ENCODE assay signal across 8 cellular contexts in the genomic region with DNA sequence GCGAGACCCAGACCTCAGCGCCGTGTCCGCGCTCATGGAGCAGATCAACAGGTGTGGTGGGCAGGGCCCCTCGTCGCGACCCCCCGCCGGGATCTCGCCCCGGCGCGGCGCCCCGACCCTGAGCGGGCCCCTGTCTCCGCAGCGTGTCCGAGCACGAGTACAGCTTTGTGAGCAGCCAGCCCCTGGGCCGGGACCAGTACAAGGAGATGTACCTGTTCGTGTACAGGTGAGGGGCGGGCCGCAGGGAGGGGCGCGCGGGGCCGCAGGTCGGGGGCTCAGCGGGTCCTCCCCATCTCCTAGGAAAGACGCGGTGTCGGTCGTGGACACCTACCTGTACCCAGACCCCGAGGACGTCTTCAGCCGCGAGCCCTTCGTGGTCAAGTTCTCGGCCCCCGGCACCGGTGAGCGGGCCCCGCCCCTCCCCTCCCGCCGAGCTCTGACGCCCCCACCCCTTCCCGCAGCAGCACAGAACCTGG. TPM values are rescaled to one million over a fixed set of nuclear protein-coding genes. Genes with fewer than 3 reads are reported as not detected.
DNase-seq lines count a peak whose midpoint lies in the region; ATAC-seq and TF ChIP-seq lines count a peak whose summit lies in the region.
"Had no signal": no experiment of that assay in that cellular context is flagged by ENCODE, and none has a peak within 500 bp of the region (broad histone marks: within the 10 kb centered on the region; RNA-seq: fewer than 3 reads in every experiment).

No MANE protein-coding gene starts in this region.

- H3K4me3 Mint-ChIP-seq in activated CD4-positive, alpha-beta memory T cell treated with anti-CD3 and anti-CD28 coated beads for 36 hours: no peak overlapping the region
- H3K4me3 Mint-ChIP-seq: memory B cell, type B pancreatic cell had no signal

- no peak for DNase-seq in NT2/D1 (ENCODE audit: low read depth, low spot score)
- no peak for DNase-seq in fibroblast of the aortic adventitia (ENCODE audit: low read depth)
- no peak for DNase-seq in psoas muscle
- no peak for DNase-seq in NCI-H1048 (lab: John Stamatoyannopoulos, UW)
- no peak for DNase-seq in activated CD4-positive, alpha-beta memory T cell treated with anti-CD3 and anti-CD28 coated beads for 36 hours
- DNase-seq: NCI-H226 had no signal

- CTCF ChIA-PET in activated CD4-positive, alpha-beta memory T cell treated with anti-CD3 and anti-CD28 coated beads for 36 hours (lab: Charles Lee): no interaction called here

- H3K9me3 Mint-ChIP-seq in activated CD4-positive, alpha-beta memory T cell treated with anti-CD3 and anti-CD28 coated beads for 36 hours: no peaks in the 10 kb centered on the region
- H3K9me3 Mint-ChIP-seq: memory B cell, type B pancreatic cell had no signal

- H3K27ac ChIP-seq in psoas muscle: no peak overlapping the region

- peak overlapping the region; percentile 77 for H3K9ac ChIP-seq in NT2/D1 (ENCODE audit: insufficient read length, low read depth)

- H3K36me3 Mint-ChIP-seq in activated CD4-positive, alpha-beta memory T cell treated with anti-CD3 and anti-CD28 coated beads for 36 hours: peaks cover 13% of the 10 kb centered on the region

- POLR2A ChIA-PET in activated CD4-positive, alpha-beta memory T cell treated with anti-CD3 and anti-CD28 coated beads for 36 hours (lab: Charles Lee): interaction anchor here (1.5 kb wide), 1 partner anchor 24 kb away, joined by 3 read pairs; no protein-coding TSS in a partner anchor

- H3K27me3 ChIP-seq in NT2/D1 (ENCODE audit: insufficient read depth, insufficient read length) (no peaks in the 10 kb centered on the region), psoas muscle (ENCODE audit: insufficient read depth in 3 of 3, low read length in 2 of 3) (peaks cover 0 to 13% (median 4%) of the 10 kb centered on the region in 3 donors)

- TF ChIP-seq CTCF in fibroblast of the aortic adventitia (IDR thresholded peaks at IDR 0.05; ENCODE audit: insufficient read depth, low read length) (no peak), psoas muscle (IDR thresholded peaks at IDR 0.05) (no peak)

- peak in 1 of 4 donors; percentile 1 for ATAC-seq in psoas muscle

- peaks cover 2% of the 10 kb centered on the region for H3K27me3 Mint-ChIP-seq in activated CD4-positive, alpha-beta memory T cell treated with anti-CD3 and anti-CD28 coated beads for 36 hours
- H3K27me3 Mint-ChIP-seq: memory B cell had no signal

- H3K4me3 ChIP-seq in NT2/D1 (ENCODE audit: insufficient read length, low read depth) (peak overlapping the region; percentile 26), fibroblast of the aortic adventitia (ENCODE audit: low read depth, low read length) (peak overlapping the region; percentile 44), psoas muscle (peak overlapping the region; percentile 38)

- peaks cover 71% of the 10 kb centered on the region for H3K36me3 ChIP-seq in NT2/D1 (ENCODE audit: insufficient read depth, insufficient read length, low read length)
- peaks cover 3 to 66% of the 10 kb centered on the region in 2 donors for H3K36me3 ChIP-seq in psoas muscle (ENCODE audit: insufficient read depth in 1 of 2, low read depth in 1 of 2)

- 5 to 9% (median 7%) methylated on average over 33 to 49 of the region's 49 CpGs for WGBS in psoas muscle, 3 donors

- intact Hi-C loops in psoas muscle (cut with DNase I): no loop called here
- intact Hi-C loops in activated CD4-positive, alpha-beta memory T cell treated with anti-CD3 and anti-CD28 coated beads for 36 hours (cut with micrococcal nuclease): no loop called here

- no peaks in the 10 kb centered on the region for H3K4me1 Mint-ChIP-seq in activated CD4-positive, alpha-beta memory T cell treated with anti-CD3 and anti-CD28 coated beads for 36 hours (ENCODE audit: low read depth)
- H3K4me1 Mint-ChIP-seq: memory B cell had no signal

- peaks cover 23% of the 10 kb centered on the region for H3K4me1 ChIP-seq in NT2/D1 (ENCODE audit: insufficient read depth, insufficient read length)
- peaks cover 9% of the 10 kb centered on the region for H3K4me1 ChIP-seq in psoas muscle

- H3K9me3 ChIP-seq in NT2/D1 (ENCODE audit: insufficient read depth, low read length): no peaks in the 10 kb centered on the region
- no peaks in the 10 kb centered on the region for H3K9me3 ChIP-seq in psoas muscle

- no peak overlapping the region for H3K27ac Mint-ChIP-seq in activated CD4-positive, alpha-beta memory T cell treated with anti-CD3 and anti-CD28 coated beads for 36 hours
- H3K27ac Mint-ChIP-seq: memory B cell, type B pancreatic cell had no signal

RNA-seq across cellular contexts. Expression of gene DNASE1L2, which starts 0.9 kb away (rescaled TPM):
- total RNA-seq in fibroblast of the aortic adventitia (ENCODE audit: low replicate concordance) (0.16 and 0.63 TPM in 2 replicates), psoas muscle (1 to 10 TPM in 1 of 4 donors, under 1 TPM in 3; 0.28 to 1.2 (median 0.60) TPM)
- polyA plus RNA-seq in psoas muscle: under 1 TPM; 0.17 to 0.35 (median 0.30) TPM
- total RNA-seq in activated CD4-positive, alpha-beta memory T cell treated with anti-CD3 and anti-CD28 coated beads for 36 hours: under 1 TPM; 0.63 to 0.67 TPM

RNA-seq across cellular contexts. Expression of gene E4F1, which starts 13.7 kb away (rescaled TPM):
- total RNA-seq in fibroblast of the aortic adventitia (ENCODE audit: low replicate concordance) (18.7 and 41.7 TPM in 2 replicates), psoas muscle (10 to 100 TPM; 11.1 to 22.9 (median 12.8) TPM)
- 10 to 100 TPM; 16.8 to 21.8 (median 19.1) TPM for polyA plus RNA-seq in psoas muscle
- total RNA-seq in activated CD4-positive, alpha-beta memory T cell treated with anti-CD3 and anti-CD28 coated beads for 36 hours: 10 to 100 TPM; 19.3 to 19.6 TPM

RNA-seq across cellular contexts. Expression of gene ECI1, which starts 14.3 kb away (rescaled TPM):
- total RNA-seq in fibroblast of the aortic adventitia (ENCODE audit: low replicate concordance): 34.9 and 41.1 TPM in 2 replicates
- 100 to 1,000 TPM; 103 to 143 (median 126) TPM for total RNA-seq in psoas muscle
- polyA plus RNA-seq in psoas muscle: 100 to 1,000 TPM in 2 of 3 donors, 10 to 100 TPM in 1; 81.7 to 205 (median 183) TPM
- 10 to 100 TPM; 50.7 to 52.5 TPM for total RNA-seq in activated CD4-positive, alpha-beta memory T cell treated with anti-CD3 and anti-CD28 coated beads for 36 hours

RNA-seq across cellular contexts. Expression of gene PGP, which starts 22.5 kb away (rescaled TPM):
- total RNA-seq in fibroblast of the aortic adventitia (ENCODE audit: low replicate concordance) (7.6 and 11.3 TPM in 2 replicates), psoas muscle (10 to 100 TPM; 27.2 to 35.9 (median 29.8) TPM)
- polyA plus RNA-seq in psoas muscle: 10 to 100 TPM; 20.9 to 27.4 (median 24.0) TPM
- total RNA-seq in activated CD4-positive, alpha-beta memory T cell treated with anti-CD3 and anti-CD28 coated beads for 36 hours: 10 to 100 TPM; 19.3 to 19.5 TPM

RNA-seq across cellular contexts. Expression of gene BRICD5, which starts 26.5 kb away (rescaled TPM):
- total RNA-seq in fibroblast of the aortic adventitia (ENCODE audit: low replicate concordance): 0.57 and 2.4 TPM in 2 replicates
- 1 to 10 TPM in 3 of 4 donors, under 1 TPM in 1; 0.86 to 5.3 (median 4.1) TPM for total RNA-seq in psoas muscle
- 1 to 10 TPM; 1.4 to 3.1 (median 1.8) TPM for polyA plus RNA-seq in psoas muscle
- 1 to 10 TPM; 5.7 to 8.5 TPM for total RNA-seq in activated CD4-positive, alpha-beta memory T cell treated with anti-CD3 and anti-CD28 coated beads for 36 hours
